In genomic region chr4:1300466-1301455, GRCh38 we compare ENCODE assay signal across 9 cellular contexts. TPM values are rescaled to one million over a fixed set of nuclear protein-coding genes. Genes with fewer than 3 reads are reported as not detected.
A peak's percentile ranks its signal among the peaks of the same experiment; 100 is the strongest.
DNase-seq lines count a peak whose midpoint lies in the region; ATAC-seq and TF ChIP-seq lines count a peak whose summit lies in the region.
"Had no signal": no experiment of that assay in that cellular context is flagged by ENCODE, and none has a peak within 500 bp of the region (broad histone marks: within the 10 kb centered on the region; RNA-seq: fewer than 3 reads in every experiment).

No MANE protein-coding gene starts in this region.

- intact Hi-C loops in posterior cingulate gyrus (cut with DNase I) = loop anchor here (10.0 kb wide), 1 partner anchor 256 kb away; no protein-coding TSS in a partner anchor

- no peak for ATAC-seq in GM19463 (IDR thresholded peaks at IDR 0.05; ENCODE audit: unreplicated experiment)

- H3K9me3 ChIP-seq in BE2C = no peaks in the 10 kb centered on the region

- H3K4me1 ChIP-seq in BE2C = no peaks in the 10 kb centered on the region

- TF ChIP-seq CTCF in fibroblast of villous mesenchyme (IDR thresholded peaks at IDR 0.05; ENCODE audit: insufficient read depth, low read depth, low read length) = no peak
- no peak for TF ChIP-seq CTCF in BE2C (IDR thresholded peaks at IDR 0.05; ENCODE audit: low read depth, low read length)

- no peaks in the 10 kb centered on the region for H3K27me3 ChIP-seq in BE2C

- H3K36me3 ChIP-seq in BE2C = peaks cover 31% of the 10 kb centered on the region

- H3K4me3 ChIP-seq in fibroblast of villous mesenchyme (ENCODE audit: low read depth, low read length) = no peak overlapping the region
- no peak overlapping the region for H3K4me3 ChIP-seq in BE2C (ENCODE audit: low read depth, low read length)

- DNase-seq in GF-D8 (lab: John Stamatoyannopoulos, UW) (peak; percentile 97), T1000 (lab: John Stamatoyannopoulos, UW) (peak; percentile 58), fibroblast of villous mesenchyme (ENCODE audit: low read depth) (peak; percentile 95), posterior cingulate gyrus (peak in 9 of 10 donors; percentile 27 to 93 (median 66)), activated gamma-delta T cell treated with Interleukin-2 at 50 U/mL for 16 hours (no peak), BE2C (no peak), NCI-H1694 (lab: John Stamatoyannopoulos, UW) (no peak)
- DNase-seq: activated CD4-positive, CD25-positive, alpha-beta regulatory T cell had no signal

RNA-seq across cellular contexts. Expression of gene MAEA, which starts 11.1 kb away (rescaled TPM):
- 59.6 and 60.2 TPM in 2 replicates for total RNA-seq in fibroblast of villous mesenchyme
- 247 TPM for polyA plus RNA-seq in BE2C (2012; ENCODE audit: insufficient read depth, insufficient read length, low read depth)

RNA-seq across cellular contexts. Expression of gene UVSSA, which starts 46.2 kb away (rescaled TPM):
- total RNA-seq in fibroblast of villous mesenchyme = 10.8 and 13.9 TPM in 2 replicates
- polyA plus RNA-seq in BE2C (2012; ENCODE audit: insufficient read depth, insufficient read length, low read depth) = 32.7 TPM

RNA-seq across cellular contexts. Expression of gene CTBP1, which starts 51.8 kb away (rescaled TPM):
- 235 and 314 TPM in 2 replicates for total RNA-seq in fibroblast of villous mesenchyme
- polyA plus RNA-seq in BE2C (2012; ENCODE audit: insufficient read depth, insufficient read length, low read depth) = 352 TPM

Comparison
In these comparisons a context has a peak if more than half of its experiments do, and no peak if none do; other contexts are left out.
1. DNase-seq: peak in GF-D8 (single experiment), T1000 (single experiment), fibroblast of villous mesenchyme (single experiment) and posterior cingulate gyrus (9 of 10); none in activated gamma-delta T cell treated with Interleukin-2 at 50 U/mL for 16 hours (single experiment), BE2C (single experiment) and NCI-H1694 (single experiment).